ENCODE assay signal across 11 cellular contexts in genomic region chr10:127945335-127945734, GRCh38. TPM values are rescaled to one million over a fixed set of nuclear protein-coding genes. Genes with fewer than 3 reads are reported as not detected.
A peak's percentile ranks its signal among the peaks of the same experiment; 100 is the strongest.
DNase-seq lines count a peak whose midpoint lies in the region; ATAC-seq lines count a peak whose summit lies in the region.
"Had no signal": no experiment of that assay in that cellular context is flagged by ENCODE, and none has a peak within 500 bp of the region (broad histone marks: within the 10 kb centered on the region; RNA-seq: fewer than 3 reads in every experiment).

No MANE protein-coding gene starts in this region.

- DNase-seq in DMS79 treated with DMSO at 0.1 percent for 48 hours (lab: John Stamatoyannopoulos, UW) = peak; percentile 36
- DNase-seq in HK-2 (ENCODE audit: unreplicated experiment) = peak; percentile 40
- DNase-seq in activated T-cell treated with anti-CD3 and anti-CD28 coated beads, Interleukin-2, amount 50 U/mL, for 4 hours = peak; percentile 10
- peak; percentile 38 for DNase-seq in left kidney (ENCODE audit: low read depth, low spot score)
- no peak for DNase-seq in NCI-H2196 treated with DMSO at 0.1 percent for 48 hours (lab: John Stamatoyannopoulos, UW; ENCODE audit: unreplicated experiment)
- DNase-seq in NCI-H2107 (lab: John Stamatoyannopoulos, UW) = no peak
- DNase-seq in activated CD4-positive, CD25-positive, alpha-beta regulatory T cell treated with anti-CD3 and anti-CD28 coated beads, Interleukin-2, amount 50 U/mL, for 72 hours = no peak
- DNase-seq: mesendoderm had no signal

- no peaks in the 10 kb centered on the region for H3K36me3 Mint-ChIP-seq in activated T-cell treated with anti-CD3 and anti-CD28 coated beads, Interleukin-2, amount 50 U/mL, for 4 hours (ENCODE audit: insufficient read depth)

- ATAC-seq in activated T-cell treated with anti-CD3 and anti-CD28 coated beads, Interleukin-2, amount 50 U/mL, for 4 hours = peak; percentile 65 to 86
- ATAC-seq in GM21529 (IDR thresholded peaks at IDR 0.05; ENCODE audit: unreplicated experiment) = no peak

- H3K4me1 Mint-ChIP-seq in activated T-cell treated with anti-CD3 and anti-CD28 coated beads, Interleukin-2, amount 50 U/mL, for 4 hours (ENCODE audit: low read depth) = peaks cover 24% of the 10 kb centered on the region

- H3K4me3 Mint-ChIP-seq in activated T-cell treated with anti-CD3 and anti-CD28 coated beads, Interleukin-2, amount 50 U/mL, for 4 hours = no peak overlapping the region

- H3K27me3 Mint-ChIP-seq in activated T-cell treated with anti-CD3 and anti-CD28 coated beads, Interleukin-2, amount 50 U/mL, for 4 hours (ENCODE audit: low read depth) = no peaks in the 10 kb centered on the region

- H3K9me3 Mint-ChIP-seq in activated T-cell treated with anti-CD3 and anti-CD28 coated beads, Interleukin-2, amount 50 U/mL, for 4 hours = no peaks in the 10 kb centered on the region

RNA-seq across cellular contexts. Expression of gene PTPRE, which starts 38.4 kb away (rescaled TPM):
- 10 to 100 TPM; 35.8 to 49.1 (median 46.1) TPM for total RNA-seq in activated T-cell treated with anti-CD3 and anti-CD28 coated beads, Interleukin-2, amount 50 U/mL, for 4 hours

RNA-seq across cellular contexts. Expression of gene CLRN3, which starts 52.6 kb away (rescaled TPM):
- not detected for total RNA-seq in activated T-cell treated with anti-CD3 and anti-CD28 coated beads, Interleukin-2, amount 50 U/mL, for 4 hours
- total RNA-seq: activated CD8-positive, alpha-beta memory T cell treated with anti-CD3 and anti-CD28 coated beads for 36 hours; subcutaneous adipose tissue had no signal

Comparison
In these comparisons a context has a peak if more than half of its experiments do, and no peak if none do; other contexts are left out.
1. DNase-seq: peak in DMS79 treated with DMSO at 0.1 percent for 48 hours (single experiment), HK-2 (single experiment), activated T-cell treated with anti-CD3 and anti-CD28 coated beads, Interleukin-2, amount 50 U/mL, for 4 hours (single experiment) and left kidney (single experiment); none in NCI-H2196 treated with DMSO at 0.1 percent for 48 hours (single experiment), NCI-H2107 (single experiment) and activated CD4-positive, CD25-positive, alpha-beta regulatory T cell treated with anti-CD3 and anti-CD28 coated beads, Interleukin-2, amount 50 U/mL, for 72 hours (single experiment).